ENCODE assay signal across 10 cellular contexts in the genomic region with DNA sequence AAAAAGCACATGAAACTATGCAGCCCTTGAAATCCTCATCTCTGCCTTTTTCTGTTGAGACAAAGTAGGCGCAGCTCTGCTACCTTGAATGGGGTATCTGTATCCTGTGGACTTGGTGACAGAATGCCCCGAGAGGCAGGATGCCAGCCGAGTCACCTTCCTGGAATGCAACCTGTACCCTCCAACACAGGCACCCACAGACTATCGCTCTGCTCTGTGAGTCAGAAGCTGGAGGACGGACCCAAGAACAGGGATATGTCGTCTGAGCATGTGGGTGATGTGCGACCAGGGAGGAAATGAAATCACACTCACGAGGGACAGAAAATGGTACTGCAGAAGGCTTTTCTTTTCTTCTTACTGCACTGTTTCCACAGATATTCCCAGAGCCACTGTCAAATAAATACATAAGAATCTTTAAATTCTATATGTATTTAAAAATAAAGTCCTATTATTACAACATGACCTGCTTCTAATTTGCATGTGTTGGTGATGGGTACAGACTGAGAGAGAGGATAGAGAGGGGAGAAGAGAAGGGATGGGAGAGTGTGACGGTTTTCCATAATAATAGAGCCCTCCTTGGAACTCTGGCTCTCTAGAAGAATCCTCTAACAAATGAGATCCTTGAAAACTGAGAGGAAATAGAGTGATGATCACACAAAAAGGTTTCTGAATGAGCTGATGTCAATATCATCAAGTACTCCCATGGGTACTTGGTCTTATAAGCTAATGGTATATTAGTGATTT.
A peak's percentile ranks its signal among the peaks of the same experiment; 100 is the strongest.
DNase-seq lines count a peak whose midpoint lies in the region; ATAC-seq, FAIRE-seq and TF ChIP-seq lines count a peak whose summit lies in the region.
"Had no signal": no experiment of that assay in that cellular context is flagged by ENCODE, and none has a peak within 500 bp of the region (broad histone marks: within the 10 kb centered on the region; RNA-seq: fewer than 3 reads in every experiment).

No MANE protein-coding gene starts in this region.

- H3K9me3 ChIP-seq in endodermal cell (ENCODE audit: control insufficient read depth, low read length) (no peaks in the 10 kb centered on the region), small intestine (ENCODE audit: control insufficient read depth, low read depth) (no peaks in the 10 kb centered on the region), esophagus squamous epithelium (no peaks in the 10 kb centered on the region)

- H3K4me1 Mint-ChIP-seq in endodermal cell: peaks cover 8% of the 10 kb centered on the region

- TF ChIP-seq CTCF in RWPE1 (conservative IDR thresholded peaks at IDR 0.05; ENCODE audit: low read depth) (no peak), endodermal cell (conservative IDR thresholded peaks at IDR 0.05) (no peak), esophagus squamous epithelium (IDR thresholded peaks at IDR 0.05) (no peak)

- POLR2A ChIA-PET in RWPE1 (lab: Yijun Ruan, JAX; ENCODE audit: low non-redundant PET): no interaction called here

- H3K9ac ChIP-seq in endodermal cell (ENCODE audit: extremely low read depth, low read length, poor library complexity, severe bottlenecking): no peak overlapping the region

- H3K36me3 Mint-ChIP-seq in endodermal cell (ENCODE audit: low read depth): peaks cover 3% of the 10 kb centered on the region

- TF ChIP-seq POLR2A in esophagus squamous epithelium (IDR thresholded peaks at IDR 0.05): no peak

- H3K27me3 Mint-ChIP-seq in endodermal cell (ENCODE audit: insufficient read depth): no peaks in the 10 kb centered on the region
- H3K27me3 Mint-ChIP-seq: IgD-negative memory B cell had no signal

- no peak for ATAC-seq in HG03469 (IDR thresholded peaks at IDR 0.05; ENCODE audit: unreplicated experiment)
- ATAC-seq in HG03460 (IDR thresholded peaks at IDR 0.05; ENCODE audit: unreplicated experiment): no peak
- ATAC-seq: GM12878 had no signal

- intact Hi-C loops in esophagus squamous epithelium (cut with DNase I): no loop called here

- H3K9me3 Mint-ChIP-seq in endodermal cell: no peaks in the 10 kb centered on the region
- H3K9me3 Mint-ChIP-seq: IgD-negative memory B cell had no signal

- H3K36me3 ChIP-seq in endodermal cell (ENCODE audit: control insufficient read depth, insufficient read depth, low read length) (no peaks in the 10 kb centered on the region), small intestine (ENCODE audit: control insufficient read depth in 2 of 2, insufficient read depth in 2 of 2, low read length in 2 of 2) (peaks cover 0 to 2% of the 10 kb centered on the region in 2 donors), esophagus squamous epithelium (peaks cover 0 to 4% (median 0%) of the 10 kb centered on the region in 3 donors)

- DNase-seq in COLO829 (ENCODE audit: low spot score): peak; percentile 47
- DNase-seq in RWPE1 (ENCODE audit: low spot score): peak; percentile 69
- peak; percentile 56 for DNase-seq in endodermal cell
- DNase-seq in small intestine: peak; percentile 31
- no peak for DNase-seq in esophagus squamous epithelium (lab: John Stamatoyannopoulos, UW)
- DNase-seq in NCI-H2081 treated with DMSO at 0.1 percent for 48 hours (lab: John Stamatoyannopoulos, UW): no peak

- no peaks in the 10 kb centered on the region for H3K27me3 ChIP-seq in endodermal cell (ENCODE audit: control insufficient read depth, insufficient read depth, low read length, poor library complexity, severe bottlenecking)
- no peaks in the 10 kb centered on the region for H3K27me3 ChIP-seq in small intestine (ENCODE audit: control insufficient read depth in 2 of 2, insufficient read depth in 2 of 2, low read length in 2 of 2)
- H3K27me3 ChIP-seq in esophagus squamous epithelium: no peaks in the 10 kb centered on the region

- H3K4me3 Mint-ChIP-seq in endodermal cell: no peak overlapping the region

- WGBS in endodermal cell (ENCODE audit: insufficient coverage in 1 of 2, insufficient read length in 1 of 2), 2 experiments: 81 to 86% methylated on average over 6 to 9 of the region's 9 CpGs
- 71 to 76% (median 71%) methylated on average over 9 of the region's 9 CpGs for WGBS in small intestine, 3 donors
- 49 to 67% methylated on average over 9 of the region's 9 CpGs for WGBS in esophagus squamous epithelium, 2 donors

- no peak for FAIRE-seq in small intestine (lab: Jason Lieb, UNC)
- FAIRE-seq: GM12878 had no signal

- CTCF ChIA-PET in RWPE1 (lab: Yijun Ruan, JAX): interaction anchor here (0.5 kb wide), 1 partner anchor 98 kb away, joined by 4 read pairs; no protein-coding TSS in a partner anchor

- H3K4me1 ChIP-seq in endodermal cell (ENCODE audit: control insufficient read depth, insufficient read depth, low read length): no peaks in the 10 kb centered on the region
- no peaks in the 10 kb centered on the region for H3K4me1 ChIP-seq in small intestine (ENCODE audit: control insufficient read depth in 2 of 2, insufficient read depth in 1 of 2, low read depth in 1 of 2, low read length in 1 of 2)
- H3K4me1 ChIP-seq in esophagus squamous epithelium: no peaks in the 10 kb centered on the region

- H3K27ac Mint-ChIP-seq in endodermal cell: no peak overlapping the region
- H3K27ac Mint-ChIP-seq: IgD-negative memory B cell had no signal

- H3K4me3 ChIP-seq in endodermal cell (ENCODE audit: low read length) (no peak overlapping the region), small intestine (ENCODE audit: low read depth in 1 of 2, low read length in 2 of 2) (no peak overlapping the region), esophagus squamous epithelium (no peak overlapping the region)
- H3K4me3 ChIP-seq: GM12878 had no signal

- H3K27ac ChIP-seq in RWPE1: peak overlapping the region; percentile 53
- no peak overlapping the region for H3K27ac ChIP-seq in endodermal cell (ENCODE audit: low read depth, low read length)
- no peak overlapping the region for H3K27ac ChIP-seq in small intestine (ENCODE audit: low read depth in 1 of 2, low read length in 1 of 2)
- H3K27ac ChIP-seq in esophagus squamous epithelium: no peak overlapping the region

Comparison
In these comparisons a context has a peak if more than half of its experiments do, and no peak if none do; other contexts are left out.
1. DNase-seq: peak in COLO829 (single experiment), RWPE1 (single experiment), endodermal cell (single experiment) and small intestine (single experiment); none in esophagus squamous epithelium (single experiment) and NCI-H2081 treated with DMSO at 0.1 percent for 48 hours (single experiment).